In genomic region chr11:7512525-7513209, GRCh38 we compare ENCODE assay signal across 1 cellular context.
TF ChIP-seq lines count a peak whose summit lies in the region.

No MANE protein-coding gene starts in this region.

TF ChIP-seq in IMR-90, 13 proteins besides CTCF, POLR2A, EP300 and RAD21 (continued from another document):
- TF ChIP-seq, protein P1, sequence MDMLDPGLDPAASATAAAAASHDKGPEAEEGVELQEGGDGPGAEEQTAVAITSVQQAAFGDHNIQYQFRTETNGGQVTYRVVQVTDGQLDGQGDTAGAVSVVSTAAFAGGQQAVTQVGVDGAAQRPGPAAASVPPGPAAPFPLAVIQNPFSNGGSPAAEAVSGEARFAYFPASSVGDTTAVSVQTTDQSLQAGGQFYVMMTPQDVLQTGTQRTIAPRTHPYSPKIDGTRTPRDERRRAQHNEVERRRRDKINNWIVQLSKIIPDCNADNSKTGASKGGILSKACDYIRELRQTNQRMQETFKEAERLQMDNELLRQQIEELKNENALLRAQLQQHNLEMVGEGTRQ (IDR thresholded peaks at IDR 0.05; ENCODE audit: low read depth, low read length): no peak
- TF ChIP-seq MXI1 (IDR thresholded peaks at IDR 0.05; ENCODE audit: borderline replicate concordance, low read depth, low read length) (no peak), MAFK (IDR thresholded peaks at IDR 0.05; ENCODE audit: low read depth, low read length) (no peak), CEBPB (IDR thresholded peaks at IDR 0.05; ENCODE audit: low read depth, low read length) (no peak), SMC3 (IDR thresholded peaks at IDR 0.05; ENCODE audit: low read depth, low read length) (no peak)
TF ChIP-seq in IMR-90: peak in this region for 0.
